ENCODE assay signal across 14 cellular contexts in genomic region chrY:7744666-7745300, GRCh38.
"Had no signal": no experiment of that assay in that cellular context is flagged by ENCODE, and none has a peak within 500 bp of the region (broad histone marks: within the 10 kb centered on the region; RNA-seq: fewer than 3 reads in every experiment).

No MANE protein-coding gene starts in this region.

- DNase-seq: activated CD4-positive, alpha-beta T cell treated with anti-CD3 and anti-CD28 coated beads, Interleukin-2, amount 50 U/mL, for 4 hours; activated CD4-positive, CD25-positive, alpha-beta regulatory T cell treated with anti-CD3 and anti-CD28 coated beads, Interleukin-2, amount 50 U/mL, for 72 hours; activated effector memory CD4-positive, alpha-beta T cell treated with anti-CD3 and anti-CD28 coated beads, Interleukin-2, amount 50 U/mL, for 16 hours; activated T-cell treated with anti-CD3 and anti-CD28 coated beads, Interleukin-2, amount 50 U/mL, for 4 hours; brain microvascular endothelial cell; esophagus squamous epithelium; kidney glomerular epithelial cell; naive B cell; posterior cingulate gyrus; small intestine had no signal

- H2AFZ ChIP-seq: hepatocyte had no signal

- ATAC-seq: activated naive CD4-positive, alpha-beta T cell treated with anti-CD3 and anti-CD28 coated beads, Interleukin-2, amount 50 U/mL, for 72 hours; activated T-cell treated with anti-CD3 and anti-CD28 coated beads, Interleukin-2, amount 50 U/mL, for 4 hours had no signal

- H3K4me3 ChIP-seq: esophagus squamous epithelium, hepatocyte, tibial nerve had no signal

- H3K4me2 ChIP-seq: hepatocyte had no signal

- H3K4me1 ChIP-seq: esophagus squamous epithelium, tibial nerve had no signal

- FAIRE-seq: endometrium, small intestine had no signal

- H3K27me3 ChIP-seq: brain microvascular endothelial cell, esophagus squamous epithelium, hepatocyte, tibial nerve had no signal

- H3K79me2 ChIP-seq: hepatocyte had no signal

- H3K9me3 ChIP-seq: esophagus squamous epithelium, tibial nerve had no signal

- H3K27ac ChIP-seq: brain microvascular endothelial cell, esophagus squamous epithelium, hepatocyte, tibial nerve had no signal

- H3K36me3 ChIP-seq: brain microvascular endothelial cell, esophagus squamous epithelium, tibial nerve had no signal
